ENCODE assay signal across 8 cellular contexts in genomic region chr1:229848762-229849677, GRCh38.
A peak's percentile ranks its signal among the peaks of the same experiment; 100 is the strongest.
DNase-seq lines count a peak whose midpoint lies in the region; ATAC-seq and TF ChIP-seq lines count a peak whose summit lies in the region.

No MANE protein-coding gene starts in this region.

- intact Hi-C loops in colonic mucosa (cut with DNase I): no loop called here
- intact Hi-C loops in activated T-helper 2 cell treated with anti-CD3 and anti-CD28 coated beads, Interferon-gamma antibody, Interleukin-2, Interleukin-4, amounts not matched to agents 10 μg/mL and 5 μg/mL and 100 μg/mL, durations not matched to agents 14 hours and 24 hours and 36 hours (cut with micrococcal nuclease): loop anchor here (10.0 kb wide), 1 partner anchor 184 kb away; no protein-coding TSS in a partner anchor

- DNase-seq in A172 (ENCODE audit: low spot score) (peak; percentile 36), GM12865 (ENCODE audit: low read depth) (peak; percentile 60), NCI-H510A (lab: John Stamatoyannopoulos, UW) (peak; percentile 9), colonic mucosa (no peak), progenitor cell of endocrine pancreas (ENCODE audit: low spot score, unreplicated experiment) (no peak)
- no peak for DNase-seq in activated T-helper 2 cell treated with anti-CD3 and anti-CD28 coated beads, Interferon-gamma antibody, Interleukin-2, Interleukin-4, amounts not matched to agents 10 μg/mL and 5 μg/mL and 100 μg/mL, durations not matched to agents 14 hours and 24 hours and 36 hours (ENCODE audit: low spot score)

- no peaks in the 10 kb centered on the region for H3K27me3 ChIP-seq in colonic mucosa

- ATAC-seq in HG02571 (IDR thresholded peaks at IDR 0.05; ENCODE audit: unreplicated experiment) (no peak), GM18867 (IDR thresholded peaks at IDR 0.05; ENCODE audit: unreplicated experiment) (no peak)

- H3K9ac ChIP-seq in colonic mucosa (ENCODE audit: low read depth in 2 of 2, low read length in 2 of 2): no peak overlapping the region

- H3K36me3 Mint-ChIP-seq in progenitor cell of endocrine pancreas (ENCODE audit: insufficient read depth): no peaks in the 10 kb centered on the region
- no peaks in the 10 kb centered on the region for H3K36me3 Mint-ChIP-seq in activated T-helper 2 cell treated with anti-CD3 and anti-CD28 coated beads, Interferon-gamma antibody, Interleukin-2, Interleukin-4, amounts not matched to agents 10 μg/mL and 5 μg/mL and 100 μg/mL, durations not matched to agents 14 hours and 24 hours and 36 hours (ENCODE audit: low read depth)

- TF ChIP-seq CTCF in GM12865 (IDR thresholded peaks at IDR 0.05; ENCODE audit: insufficient read depth, low read depth, low read length, missing control alignments) (peak; percentile 59), colonic mucosa (IDR thresholded peaks at IDR 0.05) (peak; percentile 37), progenitor cell of endocrine pancreas (IDR thresholded peaks at IDR 0.05; ENCODE audit: unreplicated experiment) (peak; percentile 73)

- H3K4me1 ChIP-seq in colonic mucosa: peaks cover 7% of the 10 kb centered on the region

- no peaks in the 10 kb centered on the region for H3K36me3 ChIP-seq in colonic mucosa

- H3K4me3 ChIP-seq in GM12865 (ENCODE audit: low read depth, low read length) (no peak overlapping the region), colonic mucosa (no peak overlapping the region)

- H3K27ac Mint-ChIP-seq in progenitor cell of endocrine pancreas: no peak overlapping the region
- no peak overlapping the region for H3K27ac Mint-ChIP-seq in activated T-helper 2 cell treated with anti-CD3 and anti-CD28 coated beads, Interferon-gamma antibody, Interleukin-2, Interleukin-4, amounts not matched to agents 10 μg/mL and 5 μg/mL and 100 μg/mL, durations not matched to agents 14 hours and 24 hours and 36 hours

- peaks cover 65% of the 10 kb centered on the region for H3K27me3 Mint-ChIP-seq in progenitor cell of endocrine pancreas
- H3K27me3 Mint-ChIP-seq in activated T-helper 2 cell treated with anti-CD3 and anti-CD28 coated beads, Interferon-gamma antibody, Interleukin-2, Interleukin-4, amounts not matched to agents 10 μg/mL and 5 μg/mL and 100 μg/mL, durations not matched to agents 14 hours and 24 hours and 36 hours (ENCODE audit: low read depth): peaks cover 12% of the 10 kb centered on the region

- H3K9me3 Mint-ChIP-seq in progenitor cell of endocrine pancreas (ENCODE audit: low read depth): no peaks in the 10 kb centered on the region
- H3K9me3 Mint-ChIP-seq in activated T-helper 2 cell treated with anti-CD3 and anti-CD28 coated beads, Interferon-gamma antibody, Interleukin-2, Interleukin-4, amounts not matched to agents 10 μg/mL and 5 μg/mL and 100 μg/mL, durations not matched to agents 14 hours and 24 hours and 36 hours: no peaks in the 10 kb centered on the region

- peaks cover 20% of the 10 kb centered on the region for H3K4me1 Mint-ChIP-seq in progenitor cell of endocrine pancreas (ENCODE audit: low read depth)
- H3K4me1 Mint-ChIP-seq in activated T-helper 2 cell treated with anti-CD3 and anti-CD28 coated beads, Interferon-gamma antibody, Interleukin-2, Interleukin-4, amounts not matched to agents 10 μg/mL and 5 μg/mL and 100 μg/mL, durations not matched to agents 14 hours and 24 hours and 36 hours (ENCODE audit: low read depth): no peaks in the 10 kb centered on the region

- no peaks in the 10 kb centered on the region for H3K9me3 ChIP-seq in colonic mucosa

- no peak overlapping the region for H3K4me3 Mint-ChIP-seq in progenitor cell of endocrine pancreas (ENCODE audit: low read depth)
- no peak overlapping the region for H3K4me3 Mint-ChIP-seq in activated T-helper 2 cell treated with anti-CD3 and anti-CD28 coated beads, Interferon-gamma antibody, Interleukin-2, Interleukin-4, amounts not matched to agents 10 μg/mL and 5 μg/mL and 100 μg/mL, durations not matched to agents 14 hours and 24 hours and 36 hours (ENCODE audit: low read depth)

- no peak overlapping the region for H3K27ac ChIP-seq in colonic mucosa

Comparison
In these comparisons a context has a peak if more than half of its experiments do, and no peak if none do; other contexts are left out.
1. DNase-seq: peak in A172 (single experiment), GM12865 (single experiment) and NCI-H510A (single experiment); none in colonic mucosa (single experiment), progenitor cell of endocrine pancreas (single experiment) and activated T-helper 2 cell treated with anti-CD3 and anti-CD28 coated beads, Interferon-gamma antibody, Interleukin-2, Interleukin-4, amounts not matched to agents 10 μg/mL and 5 μg/mL and 100 μg/mL, durations not matched to agents 14 hours and 24 hours and 36 hours (single experiment).
2. Peak in every context shown above with its lines, with median percentiles within 50 percentile points of each other: CTCF ChIP-seq.